Comparison of ENCODE assay signal across 22 cellular contexts in genomic region chr7:31059551-31059950, GRCh38. TPM values are rescaled to one million over a fixed set of nuclear protein-coding genes. Genes with fewer than 3 reads are reported as not detected.
DNase-seq lines count a peak whose midpoint lies in the region; ATAC-seq and TF ChIP-seq lines count a peak whose summit lies in the region.
"Had no signal": no experiment of that assay in that cellular context is flagged by ENCODE, and none has a peak within 500 bp of the region (broad histone marks: within the 10 kb centered on the region; RNA-seq: fewer than 3 reads in every experiment).

No MANE protein-coding gene starts in this region.

- H3K79me2 ChIP-seq in HCT116 (ENCODE audit: insufficient read depth, low read length) (no peaks in the 10 kb centered on the region), mesendoderm (ENCODE audit: control insufficient read depth, insufficient read depth, low read length) (no peaks in the 10 kb centered on the region)

- POLR2A ChIA-PET in HCT116 (lab: Charles Lee) = no interaction called here

- BruUV-seq in HCT116 (replicated peaks; lab: Mats Ljungman, UMichigan) = no TSS peak

- H3K4me1 ChIP-seq in HCT116 (ENCODE audit: control insufficient read depth in 1 of 2, insufficient read depth in 2 of 2, low read length in 2 of 2) (no peaks in the 10 kb centered on the region; a peak in 2 of 4 replicates), mesendoderm (ENCODE audit: control insufficient read depth, low read depth, low read length) (no peaks in the 10 kb centered on the region), vagina (peaks cover 5% of the 10 kb centered on the region)

- TF ChIP-seq RAD21 in HCT116 (IDR thresholded peaks at IDR 0.05; ENCODE audit: low read depth) = peak; percentile 20; the same call in 1 of the 2 replicates

- no peak overlapping the region for H2BK120ac ChIP-seq in mesendoderm (ENCODE audit: low read depth, low read length)

- H4K8ac ChIP-seq in mesendoderm (ENCODE audit: low read depth, low read length) = no peak overlapping the region

- H3K27me3 ChIP-seq in HCT116 (ENCODE audit: insufficient read depth, low read length) = no peaks in the 10 kb centered on the region
- H3K27me3 ChIP-seq in mesendoderm (ENCODE audit: insufficient read depth, low read length, poor library complexity) = no peaks in the 10 kb centered on the region
- no peaks in the 10 kb centered on the region for H3K27me3 ChIP-seq in vagina

- WGBS in mesendoderm (ENCODE audit: extremely low coverage, insufficient coverage, low lambda C conversion rate) = no CpG with 5 or more reads among the region's 8 CpGs

- H3K9me3 ChIP-seq in HCT116 (ENCODE audit: control insufficient read depth in 1 of 2, insufficient read depth in 1 of 2, low read depth in 1 of 2, low read length in 2 of 2) (no peaks in the 10 kb centered on the region), vagina (no peaks in the 10 kb centered on the region)

- peak in 2 of 3 experiments; percentile 13 to 28; a peak in 3 of 6 replicates for TF ChIP-seq CTCF in HCT116 (IDR thresholded peaks at IDR 0.05 in 2 of 3, conservative IDR thresholded peaks at IDR 0.05 in 1 of 3; ENCODE audit: borderline replicate concordance in 1 of 3, insufficient read depth in 1 of 3, low read depth in 2 of 3, low read length in 2 of 3)
- TF ChIP-seq CTCF in choroid plexus epithelial cell (conservative IDR thresholded peaks at IDR 0.05; ENCODE audit: low read depth, low read length) = peak; percentile 3
- no peak for TF ChIP-seq CTCF in vagina (IDR thresholded peaks at IDR 0.05)

- H3K23ac ChIP-seq in mesendoderm (ENCODE audit: low read length) = no peak overlapping the region

- no peaks in the 10 kb centered on the region for H3K79me1 ChIP-seq in mesendoderm (ENCODE audit: low read length)

- H3K36me3 ChIP-seq in HCT116 (ENCODE audit: control insufficient read depth in 1 of 2, insufficient read depth in 2 of 2, low read length in 2 of 2) = no peaks in the 10 kb centered on the region
- no peaks in the 10 kb centered on the region for H3K36me3 ChIP-seq in mesendoderm (ENCODE audit: control insufficient read depth, insufficient read depth, low read length)
- H3K36me3 ChIP-seq in vagina = no peaks in the 10 kb centered on the region

- no peak overlapping the region for H2BK15ac ChIP-seq in mesendoderm (replicated peaks; ENCODE audit: low read depth)

- H3K4me3 ChIP-seq in HCT116 (replicated peaks in 1 of 2; ENCODE audit: low read depth in 1 of 2, low read length in 2 of 2) (no peak overlapping the region), choroid plexus epithelial cell (ENCODE audit: low read depth, low read length) (no peak overlapping the region), mesendoderm (ENCODE audit: low read length) (no peak overlapping the region), vagina (no peak overlapping the region)
- H3K4me3 ChIP-seq: lung had no signal

- TF ChIP-seq POLR2A in HCT116 (IDR thresholded peaks at IDR 0.05; ENCODE audit: borderline replicate concordance, extremely low read depth, insufficient read depth, insufficient read length) = no peak
- TF ChIP-seq POLR2A in erythroblast (IDR thresholded peaks at IDR 0.05; ENCODE audit: low read length) = no peak
- no peak for TF ChIP-seq POLR2A in vagina (IDR thresholded peaks at IDR 0.05)

- RAD21 ChIA-PET in HCT116 (lab: Charles Lee; ENCODE audit: low non-redundant PET in 1 of 2, low total read pairs in 2 of 2, uncharacterized antibody in 2 of 2, unreplicated experiment in 2 of 2) = no interaction called here

- H3K18ac ChIP-seq in mesendoderm (ENCODE audit: low read length) = no peak overlapping the region

- H3K9ac ChIP-seq in HCT116 (ENCODE audit: low read length) (no peak overlapping the region), mesendoderm (ENCODE audit: low read length) (no peak overlapping the region)

- CTCF ChIA-PET in HCT116 (lab: Charles Lee) = interaction anchor here (2.4 kb wide), 1 partner anchor 63 kb away, joined by 13 read pairs; no protein-coding TSS in a partner anchor

- H3K4me2 ChIP-seq in HCT116 (ENCODE audit: low read length) (no peak overlapping the region), mesendoderm (ENCODE audit: low read length) (no peak overlapping the region)

- H3K56ac ChIP-seq in mesendoderm (ENCODE audit: low read length) = no peak overlapping the region

- H2AK5ac ChIP-seq in mesendoderm (ENCODE audit: low read length) = no peak overlapping the region

- no peak overlapping the region for H2AFZ ChIP-seq in HCT116 (ENCODE audit: low read depth, low read length, poor library complexity, severe bottlenecking)

- no peaks in the 10 kb centered on the region for H4K20me1 ChIP-seq in HCT116 (ENCODE audit: insufficient read depth)

- H4K5ac ChIP-seq in mesendoderm (ENCODE audit: low read length) = no peak overlapping the region

- H3K9me2 ChIP-seq in HCT116 (ENCODE audit: insufficient read depth) = no peaks in the 10 kb centered on the region

- peak; percentile 33 for DNase-seq in DMS53 (lab: John Stamatoyannopoulos, UW)
- no peak for DNase-seq in DMS53 treated with DMSO at 0.1 percent for 48 hours (lab: John Stamatoyannopoulos, UW; ENCODE audit: unreplicated experiment)
- DNase-seq in HCT116 (ENCODE audit: low read depth, low spot score) = no peak
- no peak for DNase-seq in choroid plexus epithelial cell (ENCODE audit: low read depth)
- peak; percentile 83 for DNase-seq in mesendoderm
- no peak for DNase-seq in erythroblast (lab: John Stamatoyannopoulos, UW)
- no peak for DNase-seq in vagina (ENCODE audit: extremely low spot score in 2 of 2)
- DNase-seq: activated CD4-positive, CD25-positive, alpha-beta regulatory T cell; DMS79 treated with DMSO at 0.1 percent for 48 hours; foreskin melanocyte; GOT3; NCI-H187 treated with DMSO at 0.1 percent for 48 hours; NCI-H526; RPMI8226; stimulated activated CD4-positive, alpha-beta T cell treated with anti-CD3 and anti-CD28 coated beads, Interleukin-15, amount 100 ng/mL, for 24 hours; stimulated activated naive CD8-positive, alpha-beta T cell treated with anti-CD3 and anti-CD28 coated beads, Interleukin-15, amount 100 ng/mL, for 72 hours; T-cell had no signal

- intact Hi-C loops in HCT116 (cut with micrococcal nuclease) = no loop called here
- intact Hi-C loops in vagina (cut with DNase I) = no loop called here

- no peak overlapping the region for H3K4ac ChIP-seq in mesendoderm (ENCODE audit: low read depth, low read length)

- H2BK5ac ChIP-seq in mesendoderm (ENCODE audit: low read length) = no peak overlapping the region

- ATAC-seq in HCT116 (peak; percentile 44), GM21528 (IDR thresholded peaks at IDR 0.05; ENCODE audit: low FRiP score, unreplicated experiment) (no peak)
- ATAC-seq: activated T-helper 17 cell treated with anti-CD3 and anti-CD28 coated beads, Interleukin-2, amount 50 U/mL, for 72 hours; stimulated activated naive CD8-positive, alpha-beta T cell treated with anti-CD3 and anti-CD28 coated beads, Interleukin-15, amount 100 ng/mL, for 72 hours; T-cell had no signal

- H3K27ac ChIP-seq in HCT116 (ENCODE audit: low read depth, low read length) (no peak overlapping the region), mesendoderm (ENCODE audit: low read depth, low read length) (no peak overlapping the region), vagina (no peak overlapping the region)
- H3K27ac ChIP-seq: C4-2B had no signal

TF ChIP-seq in HCT116, 20 proteins besides CTCF, POLR2A, EP300 and RAD21:
- no peak for TF ChIP-seq JUND (IDR thresholded peaks at IDR 0.05)
- TF ChIP-seq SRF (IDR thresholded peaks at IDR 0.05; ENCODE audit: low read depth) = no peak
- no peak for TF ChIP-seq TCF7L2 (IDR thresholded peaks at IDR 0.05; ENCODE audit: borderline replicate concordance, extremely low read depth, insufficient read depth, insufficient read length)
- TF ChIP-seq EGR1 (IDR thresholded peaks at IDR 0.05; ENCODE audit: low read depth) = no peak
- no peak for TF ChIP-seq ATF3 (IDR thresholded peaks at IDR 0.05)
- TF ChIP-seq EZH2phosphoT487 (IDR thresholded peaks at IDR 0.05; ENCODE audit: borderline replicate concordance) = no peak
- TF ChIP-seq YY1 (IDR thresholded peaks at IDR 0.05; ENCODE audit: extremely low read depth, insufficient replicate concordance, low read depth, low read length) = no peak
- no peak for TF ChIP-seq FOSL1 (IDR thresholded peaks at IDR 0.05; ENCODE audit: low read depth)

RNA-seq across cellular contexts. Expression of gene ADCYAP1R1, which starts 7.4 kb away (rescaled TPM):
- 0.12 TPM for total RNA-seq in HCT116 (2021; ENCODE audit: unreplicated experiment)
- polyA plus RNA-seq in HCT116 (2012) = 0.04 and 0.14 TPM in 2 replicates
- 5.1 TPM for polyA plus RNA-seq in mesendoderm (2013, experiment 1 of 2)
- 4.4 TPM for polyA plus RNA-seq in mesendoderm (2013, experiment 2 of 2)
- total RNA-seq in vagina = 12.0 TPM
- total RNA-seq: activated T-helper 17 cell treated with anti-CD3 and anti-CD28 coated beads, Interleukin-2, amount 50 U/mL, for 72 hours; renal cortical epithelial cell; T-cell had no signal

Comparison
In these comparisons a context has a peak if more than half of its experiments do, and no peak if none do; other contexts are left out.
1. DNase-seq: peak in DMS53 (single experiment) and mesendoderm (single experiment); none in DMS53 treated with DMSO at 0.1 percent for 48 hours (single experiment), HCT116 (single experiment), choroid plexus epithelial cell (single experiment), erythroblast (0 of 2) and vagina (0 of 2).
2. CTCF ChIP-seq: peak in HCT116 (2 of 3) and choroid plexus epithelial cell (single experiment); none in vagina (0 of 3).
3. RNA of gene ADCYAP1R1, which starts 7.4 kb away (total RNA-seq): 12.0 TPM in vagina (single experiment); 0.12 TPM in HCT116 (single experiment); every median in the first group is over 10 times any median in the second.